ENCODE assay signal across 21 cellular contexts in the genomic region with DNA sequence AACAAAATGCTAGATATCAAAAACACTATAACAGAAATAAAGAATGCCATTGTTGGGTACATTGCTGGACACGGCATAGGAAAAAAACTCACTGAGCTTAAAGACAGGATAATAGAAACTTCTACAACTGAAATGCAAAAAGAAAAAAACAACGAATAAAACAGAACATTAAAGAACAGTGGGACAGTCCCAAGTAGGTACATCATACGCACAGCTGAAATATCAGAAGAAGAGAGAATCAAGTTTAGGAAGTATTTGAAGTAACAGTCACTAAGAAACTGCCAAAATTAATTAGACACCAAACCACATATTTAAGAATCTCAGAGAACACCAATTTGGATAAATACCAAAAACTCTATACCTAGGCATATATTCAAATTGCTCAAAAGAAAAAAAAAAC.
"Had no signal": no experiment of that assay in that cellular context is flagged by ENCODE, and none has a peak within 500 bp of the region (broad histone marks: within the 10 kb centered on the region; RNA-seq: fewer than 3 reads in every experiment).

No MANE protein-coding gene starts in this region.

- H3K27me3 Mint-ChIP-seq: progenitor cell of endocrine pancreas; stimulated activated naive CD8-positive, alpha-beta T cell treated with anti-CD3 and anti-CD28 coated beads, Interleukin-15, amount 100 ng/mL, for 72 hours had no signal

- H3K36me3 ChIP-seq: neutrophil, right lobe of liver, transverse colon, uterus had no signal

- H3K27ac Mint-ChIP-seq: immature natural killer cell, natural killer cell, progenitor cell of endocrine pancreas had no signal

- DNase-seq: dorsolateral prefrontal cortex; effector CD4-positive, alpha-beta T cell; hypothalamus; immature natural killer cell; left ventricle myocardium superior; lower lobe of right lung; natural killer cell; right lobe of liver; small intestine; stimulated activated CD4-positive, alpha-beta T cell treated with anti-CD3 and anti-CD28 coated beads, Interleukin-15, amount 100 ng/mL, for 24 hours; stimulated activated CD4-positive, alpha-beta T cell treated with anti-CD3 and anti-CD28 coated beads, Interleukin-2, amount 100 ng/mL, for 48 hours; stimulated activated naive CD4-positive, alpha-beta T cell; stimulated activated naive CD8-positive, alpha-beta T cell treated with anti-CD3 and anti-CD28 coated beads, Interleukin-15, amount 100 ng/mL, for 72 hours; transverse colon; upper lobe of right lung; uterus had no signal

- H3K4me1 ChIP-seq: lower lobe of right lung, parathyroid adenoma, right lobe of liver, suprapubic skin, upper lobe of right lung, uterus had no signal

- H3K9me3 Mint-ChIP-seq: natural killer cell had no signal

- H3K27ac ChIP-seq: dorsolateral prefrontal cortex, lower lobe of right lung, neutrophil, parathyroid adenoma, right lobe of liver, suprapubic skin, transverse colon, upper lobe of right lung, uterus had no signal

- H3K27me3 ChIP-seq: dorsolateral prefrontal cortex, neutrophil, right lobe of liver, suprapubic skin, transverse colon, upper lobe of right lung, uterus had no signal

- ATAC-seq: left ventricle myocardium superior; lower lobe of right lung; natural killer cell; right lobe of liver; stimulated activated naive CD8-positive, alpha-beta T cell treated with anti-CD3 and anti-CD28 coated beads, Interleukin-15, amount 100 ng/mL, for 72 hours; upper lobe of right lung had no signal

- H3K9me3 ChIP-seq: lower lobe of right lung, neutrophil, right lobe of liver, suprapubic skin, upper lobe of right lung, uterus had no signal

- H3K4me3 Mint-ChIP-seq: immature natural killer cell; natural killer cell; neural crest cell; stimulated activated naive CD8-positive, alpha-beta T cell treated with anti-CD3 and anti-CD28 coated beads, Interleukin-15, amount 100 ng/mL, for 72 hours had no signal

- H3K4me3 ChIP-seq: dorsolateral prefrontal cortex, lower lobe of right lung, right lobe of liver, suprapubic skin, transverse colon, upper lobe of right lung, uterus had no signal
